29 cellular contexts compared by ENCODE assay signal in the genomic region with DNA sequence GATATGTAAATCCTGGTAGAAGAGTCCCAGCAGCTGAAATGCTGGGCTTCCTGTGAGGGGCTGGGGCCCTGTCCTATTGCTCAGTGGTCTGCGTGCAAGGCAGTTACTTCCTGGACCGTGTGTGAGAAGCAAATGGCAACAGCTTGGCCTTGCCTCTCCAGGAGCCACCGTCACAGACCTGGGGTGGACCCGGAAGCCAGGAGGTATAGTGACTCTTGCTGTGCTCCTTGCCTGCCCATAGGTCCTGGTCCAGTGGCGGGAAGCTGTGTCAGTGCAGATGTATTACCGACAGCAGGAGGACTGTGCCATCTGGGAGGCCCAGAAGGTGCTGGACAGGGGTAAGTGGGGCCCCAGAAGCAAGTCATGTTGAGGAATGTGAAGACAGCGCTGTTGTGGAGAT.
"Had no signal": no experiment of that assay in that cellular context is flagged by ENCODE, and none has a peak within 500 bp of the region (broad histone marks: within the 10 kb centered on the region; RNA-seq: fewer than 3 reads in every experiment).

No MANE protein-coding gene starts in this region.

- H3K4me3 ChIP-seq: adrenal gland, ascending aorta, gastroesophageal sphincter, hepatocyte, SK-N-MC, skin epidermis, thyroid gland, upper lobe of right lung had no signal

- H3K27ac ChIP-seq: adrenal gland, ascending aorta, brain microvascular endothelial cell, gastroesophageal sphincter, hepatocyte, SK-N-MC, skin epidermis, thyroid gland, upper lobe of right lung had no signal

- H3K4me2 ChIP-seq: hepatocyte had no signal

- FAIRE-seq: endothelial cell of umbilical vein, keratinocyte had no signal

- DNase-seq: activated CD4-positive, alpha-beta T cell treated with anti-CD3 and anti-CD28 coated beads, Interleukin-2, amount 10 ng/mL, durations not matched to agents 7 days and 5 days; activated CD4-positive, CD25-positive, alpha-beta regulatory T cell treated with anti-CD3 and anti-CD28 coated beads, Interleukin-2, amount 50 U/mL, for 72 hours; activated gamma-delta T cell treated with Interleukin-2 at 50 U/mL for 16 hours; activated T-cell treated with anti-CD3 and anti-CD28 coated beads for 4 hours; brain microvascular endothelial cell; caudate nucleus; left colon; midbrain; naive thymus-derived CD4-positive, alpha-beta T cell; occipital lobe; right cardiac atrium; stimulated activated CD4-positive, alpha-beta T cell treated with anti-CD3 and anti-CD28 coated beads, Interleukin-12 subunit alpha, Interleukin-12 subunit beta, amount 100 ng/mL, for 4 hours; stimulated activated CD4-positive, alpha-beta T cell treated with anti-CD3 and anti-CD28 coated beads, Interleukin-4, amount 100 ng/mL, for 1 hour; stimulated activated naive CD8-positive, alpha-beta T cell treated with anti-CD3 and anti-CD28 coated beads, Interleukin-15, amount 100 ng/mL, for 72 hours; SW 1271; thyroid gland had no signal

- H3K27ac Mint-ChIP-seq: activated CD4-positive, alpha-beta T cell treated with anti-CD3 and anti-CD28 coated beads, Interleukin-2, amount 10 ng/mL, durations not matched to agents 7 days and 5 days; activated T-helper 17 cell treated with anti-CD3 and anti-CD28 coated beads, Interleukin-2, amount 50 U/mL, for 72 hours; stimulated activated memory B cell treated with anti-CD40 and anti-IgM and Interleukin-4, amounts not matched to agents 10 μg/mL and 1 μg/mL and 100 μg/mL, for 72 hours; T-helper 1 cell treated with Interleukin-12 subunit alpha and Interleukin-12 subunit beta and Interleukin-4 antibody, amounts not matched to agents 30 μg/mL and 1 μg/mL, for 36 hours had no signal

- H3K36me3 ChIP-seq: brain microvascular endothelial cell, thyroid gland, upper lobe of right lung had no signal

- H3K4me1 Mint-ChIP-seq: activated CD4-positive, alpha-beta T cell treated with anti-CD3 and anti-CD28 coated beads, Interleukin-2, amount 10 ng/mL, durations not matched to agents 7 days and 5 days; activated T-helper 17 cell treated with anti-CD3 and anti-CD28 coated beads, Interleukin-2, amount 50 U/mL, for 72 hours; naive thymus-derived CD4-positive, alpha-beta T cell; stimulated activated memory B cell treated with anti-CD40 and anti-IgM and Interleukin-4, amounts not matched to agents 10 μg/mL and 1 μg/mL and 100 μg/mL, for 72 hours; stimulated activated naive CD8-positive, alpha-beta T cell treated with anti-CD3 and anti-CD28 coated beads, Interleukin-15, amount 100 ng/mL, for 72 hours had no signal

- H3K9me3 ChIP-seq: adrenal gland, ascending aorta, gastroesophageal sphincter, thyroid gland, upper lobe of right lung had no signal

- H3K36me3 Mint-ChIP-seq: activated naive CD4-positive, alpha-beta T cell treated with anti-CD3 and anti-CD28 coated beads, Interleukin-2, amount 50 U/mL, for 72 hours had no signal

- H3K4me1 ChIP-seq: ascending aorta had no signal

- H3K27me3 ChIP-seq: adrenal gland, ascending aorta, brain microvascular endothelial cell, gastroesophageal sphincter, hepatocyte, thyroid gland, upper lobe of right lung had no signal

- ATAC-seq: activated naive CD4-positive, alpha-beta T cell treated with anti-CD3 and anti-CD28 coated beads, Interleukin-2, amount 50 U/mL, for 72 hours; activated T-helper 17 cell treated with anti-CD3 and anti-CD28 coated beads, Interleukin-2, amount 50 U/mL, for 72 hours; gastroesophageal sphincter; left colon; naive thymus-derived CD4-positive, alpha-beta T cell; right cardiac atrium; stimulated activated memory B cell treated with anti-CD40 and anti-IgM and Interleukin-4, amounts not matched to agents 10 μg/mL and 1 μg/mL and 100 μg/mL, for 72 hours; stimulated activated naive CD8-positive, alpha-beta T cell treated with anti-CD3 and anti-CD28 coated beads, Interleukin-15, amount 100 ng/mL, for 72 hours; upper lobe of right lung had no signal

- H3K79me2 ChIP-seq: hepatocyte had no signal

- H3K27me3 Mint-ChIP-seq: activated CD4-positive, alpha-beta T cell treated with anti-CD3 and anti-CD28 coated beads, Interleukin-2, amount 10 ng/mL, durations not matched to agents 7 days and 5 days; activated T-helper 17 cell treated with anti-CD3 and anti-CD28 coated beads, Interleukin-2, amount 50 U/mL, for 72 hours; naive thymus-derived CD4-positive, alpha-beta T cell; stimulated activated memory B cell treated with anti-CD40 and anti-IgM and Interleukin-4, amounts not matched to agents 10 μg/mL and 1 μg/mL and 100 μg/mL, for 72 hours; stimulated activated naive CD8-positive, alpha-beta T cell treated with anti-CD3 and anti-CD28 coated beads, Interleukin-15, amount 100 ng/mL, for 72 hours had no signal

- H3K9me3 Mint-ChIP-seq: activated CD4-positive, alpha-beta T cell treated with anti-CD3 and anti-CD28 coated beads, Interleukin-2, amount 10 ng/mL, durations not matched to agents 7 days and 5 days; activated naive CD4-positive, alpha-beta T cell treated with anti-CD3 and anti-CD28 coated beads, Interleukin-2, amount 50 U/mL, for 72 hours; activated T-helper 17 cell treated with anti-CD3 and anti-CD28 coated beads, Interleukin-2, amount 50 U/mL, for 72 hours; stimulated activated memory B cell treated with anti-CD40 and anti-IgM and Interleukin-4, amounts not matched to agents 10 μg/mL and 1 μg/mL and 100 μg/mL, for 72 hours; stimulated activated naive CD8-positive, alpha-beta T cell treated with anti-CD3 and anti-CD28 coated beads, Interleukin-15, amount 100 ng/mL, for 72 hours; T-helper 1 cell treated with Interleukin-12 subunit alpha and Interleukin-12 subunit beta and Interleukin-4 antibody, amounts not matched to agents 30 μg/mL and 1 μg/mL, for 36 hours had no signal

- H3K4me3 Mint-ChIP-seq: activated CD4-positive, alpha-beta T cell treated with anti-CD3 and anti-CD28 coated beads, Interleukin-2, amount 10 ng/mL, durations not matched to agents 7 days and 5 days; activated T-helper 17 cell treated with anti-CD3 and anti-CD28 coated beads, Interleukin-2, amount 50 U/mL, for 72 hours; stimulated activated memory B cell treated with anti-CD40 and anti-IgM and Interleukin-4, amounts not matched to agents 10 μg/mL and 1 μg/mL and 100 μg/mL, for 72 hours; stimulated activated naive CD8-positive, alpha-beta T cell treated with anti-CD3 and anti-CD28 coated beads, Interleukin-15, amount 100 ng/mL, for 72 hours; T-helper 1 cell treated with Interleukin-12 subunit alpha and Interleukin-12 subunit beta and Interleukin-4 antibody, amounts not matched to agents 30 μg/mL and 1 μg/mL, for 36 hours had no signal

- H2AFZ ChIP-seq: hepatocyte had no signal
